21 cellular contexts compared by ENCODE assay signal in genomic region chr1:31901838-31902508, GRCh38. TPM values are rescaled to one million over a fixed set of nuclear protein-coding genes. Genes with fewer than 3 reads are reported as not detected.
DNase-seq lines count a peak whose midpoint lies in the region; ATAC-seq, FAIRE-seq and TF ChIP-seq lines count a peak whose summit lies in the region.
"Had no signal": no experiment of that assay in that cellular context is flagged by ENCODE, and none has a peak within 500 bp of the region (broad histone marks: within the 10 kb centered on the region; RNA-seq: fewer than 3 reads in every experiment).

No MANE protein-coding gene starts in this region.

- H2BK5ac ChIP-seq in mesenchymal stem cell (ENCODE audit: low read depth, low read length, poor library complexity, severe bottlenecking): no peak overlapping the region

- H3K27me3 ChIP-seq in SU-DHL-6 (ENCODE audit: low read length): no peaks in the 10 kb centered on the region
- H3K27me3 ChIP-seq in neutrophil: no peaks in the 10 kb centered on the region
- H3K27me3 ChIP-seq in mesenchymal stem cell (ENCODE audit: control insufficient read depth in 1 of 2, insufficient read depth in 1 of 2, low read length in 2 of 2): no peaks in the 10 kb centered on the region
- H3K27me3 ChIP-seq: breast epithelium, transverse colon had no signal

- H4K20me1 ChIP-seq in SU-DHL-6 (ENCODE audit: low read depth, low read length): no peaks in the 10 kb centered on the region

- H3K4me2 ChIP-seq in SU-DHL-6 (ENCODE audit: low read depth, low read length, poor library complexity, severe bottlenecking) (peak overlapping the region; percentile 33), mesenchymal stem cell (ENCODE audit: low read length, poor library complexity, severe bottlenecking) (no peak overlapping the region)
- H3K4me2 ChIP-seq: A549, GM23338 had no signal

- no peak overlapping the region for H2AK5ac ChIP-seq in mesenchymal stem cell (ENCODE audit: low read length, severe bottlenecking)

- H3K14ac ChIP-seq in mesenchymal stem cell (ENCODE audit: low read length in 2 of 2): peak overlapping the region in 1 of 2 experiments; percentile 74

- H3K36me3 Mint-ChIP-seq in activated CD4-positive, alpha-beta T cell treated with anti-CD3 and anti-CD28 coated beads, Interleukin-2, amount 10 ng/mL, durations not matched to agents 24 days and 14 days (ENCODE audit: low read depth): peaks cover 36% of the 10 kb centered on the region

- H3K4me3 Mint-ChIP-seq in activated CD4-positive, alpha-beta T cell treated with anti-CD3 and anti-CD28 coated beads, Interleukin-2, amount 10 ng/mL, durations not matched to agents 24 days and 14 days: no peak overlapping the region
- H3K4me3 Mint-ChIP-seq: CD4-positive, alpha-beta memory T cell; GM23338 had no signal

- no peak overlapping the region for H2BK120ac ChIP-seq in mesenchymal stem cell (ENCODE audit: low read depth, low read length)

- 97% methylated on average over 6 of the region's 6 CpGs for WGBS in mesenchymal stem cell

- H3K27ac Mint-ChIP-seq in activated CD4-positive, alpha-beta T cell treated with anti-CD3 and anti-CD28 coated beads, Interleukin-2, amount 10 ng/mL, durations not matched to agents 24 days and 14 days: peak overlapping the region; percentile 41
- H3K27ac Mint-ChIP-seq: GM23338 had no signal

- peak overlapping the region; percentile 38 for H3K27ac ChIP-seq in SU-DHL-6 (ENCODE audit: low read depth, low read length)
- H3K27ac ChIP-seq in neutrophil: peak overlapping the region; percentile 82
- no peak overlapping the region for H3K27ac ChIP-seq in mesenchymal stem cell (ENCODE audit: low read length, poor library complexity, severe bottlenecking)
- H3K27ac ChIP-seq: A549, breast epithelium, transverse colon had no signal

- H3K36me3 ChIP-seq in SU-DHL-6 (ENCODE audit: low read length) (no peaks in the 10 kb centered on the region; the same call in 1 of the 2 replicates), neutrophil (peaks cover 13% of the 10 kb centered on the region), mesenchymal stem cell (ENCODE audit: control insufficient read depth in 1 of 2, insufficient read depth in 2 of 2, low read depth in 1 of 2, low read length in 2 of 2) (peaks cover 13 to 29% of the 10 kb centered on the region in 2 experiments)
- H3K36me3 ChIP-seq: breast epithelium had no signal

- peaks cover 30% of the 10 kb centered on the region for H3K4me1 Mint-ChIP-seq in activated CD4-positive, alpha-beta T cell treated with anti-CD3 and anti-CD28 coated beads, Interleukin-2, amount 10 ng/mL, durations not matched to agents 24 days and 14 days
- H3K4me1 Mint-ChIP-seq: GM23338 had no signal

- H3K9ac ChIP-seq in SU-DHL-6 (ENCODE audit: low read length) (no peak overlapping the region), mesenchymal stem cell (ENCODE audit: low read length) (no peak overlapping the region)

- no peak for TF ChIP-seq POLR2A in GM12892 (IDR thresholded peaks at IDR 0.05; ENCODE audit: low read depth, low read length)

- H3K79me1 ChIP-seq in mesenchymal stem cell (replicated peaks; ENCODE audit: low read length, poor library complexity, severe bottlenecking): peaks cover 6% of the 10 kb centered on the region

- no peak for ATAC-seq in HG02763 (IDR thresholded peaks at IDR 0.05; ENCODE audit: unreplicated experiment)
- ATAC-seq: GM23338 had no signal

- intact Hi-C loops in activated CD4-positive, alpha-beta T cell treated with anti-CD3 and anti-CD28 coated beads, Interleukin-2, amount 10 ng/mL, durations not matched to agents 24 days and 14 days (cut with micrococcal nuclease): no loop called here

- H3K4me3 ChIP-seq in SU-DHL-6 (ENCODE audit: insufficient read depth, low read length, poor library complexity, severe bottlenecking) (no peak overlapping the region), neutrophil (ENCODE audit: low read depth in 1 of 2, low read length in 1 of 2) (no peak overlapping the region), mesenchymal stem cell (ENCODE audit: insufficient read depth in 1 of 2, low read depth in 1 of 2, low read length in 2 of 2) (no peak overlapping the region)
- H3K4me3 ChIP-seq: A549, breast epithelium, GM23338, transverse colon had no signal

- H2AFZ ChIP-seq in SU-DHL-6 (ENCODE audit: low read depth, low read length, severe bottlenecking) (no peak overlapping the region), mesenchymal stem cell (ENCODE audit: low read depth, low read length) (no peak overlapping the region)
- H2AFZ ChIP-seq: GM23338 had no signal

- TF ChIP-seq CTCF in SU-DHL-6 (IDR thresholded peaks at IDR 0.05; ENCODE audit: insufficient read depth, low read length, poor library complexity, severe bottlenecking): no peak
- no peak for TF ChIP-seq CTCF in neutrophil (IDR thresholded peaks at IDR 0.05)

- peaks cover 5% of the 10 kb centered on the region for H3K9me3 Mint-ChIP-seq in activated CD4-positive, alpha-beta T cell treated with anti-CD3 and anti-CD28 coated beads, Interleukin-2, amount 10 ng/mL, durations not matched to agents 24 days and 14 days

- no peaks in the 10 kb centered on the region for H3K79me2 ChIP-seq in SU-DHL-6 (ENCODE audit: insufficient read depth, low read length)

- no peak for DNase-seq in activated CD4-positive, alpha-beta T cell treated with anti-CD3 and anti-CD28 coated beads, Interleukin-2, amount 10 ng/mL, durations not matched to agents 24 days and 14 days
- DNase-seq in activated CD4-positive, alpha-beta T cell treated with anti-CD3 and anti-CD28 coated beads for 1 hour: no peak
- no peak for DNase-seq in GM12892 (ENCODE audit: insufficient read length)
- no peak for DNase-seq in NCI-H510A (lab: John Stamatoyannopoulos, UW)
- no peak for DNase-seq in mesenchymal stem cell
- DNase-seq: CD4-positive, alpha-beta memory T cell; DND-41; kidney glomerular epithelial cell; NCI-H2081; NCI-H446 treated with DMSO at 0.1 percent for 48 hours; OCI-M1; stimulated activated CD4-positive, alpha-beta T cell treated with anti-CD3 and anti-CD28 coated beads, Interleukin-12 subunit alpha, Interleukin-12 subunit beta, amount 100 ng/mL, for 4 hours; transverse colon had no signal

- no peak overlapping the region for H2BK12ac ChIP-seq in mesenchymal stem cell (ENCODE audit: low read length in 2 of 2)

- no peak overlapping the region for H3K23ac ChIP-seq in mesenchymal stem cell (ENCODE audit: low read length in 2 of 2)

- H4K91ac ChIP-seq in mesenchymal stem cell (ENCODE audit: low read length): no peak overlapping the region

- FAIRE-seq in GM12892 (lab: Jason Lieb, UNC): peak; percentile 17
- FAIRE-seq: A549, endothelial cell of umbilical vein, GM19239 had no signal

- H3K9me2 ChIP-seq in SU-DHL-6 (replicated peaks; ENCODE audit: insufficient read depth, low read length): no peaks in the 10 kb centered on the region

- no peaks in the 10 kb centered on the region for H3K27me3 Mint-ChIP-seq in activated CD4-positive, alpha-beta T cell treated with anti-CD3 and anti-CD28 coated beads, Interleukin-2, amount 10 ng/mL, durations not matched to agents 24 days and 14 days
- H3K27me3 Mint-ChIP-seq: CD4-positive, alpha-beta memory T cell had no signal

- H4K8ac ChIP-seq in mesenchymal stem cell (ENCODE audit: low read length): no peak overlapping the region

- H3K9me3 ChIP-seq in SU-DHL-6 (ENCODE audit: insufficient read depth, low read length): no peaks in the 10 kb centered on the region
- H3K9me3 ChIP-seq in neutrophil: no peaks in the 10 kb centered on the region
- no peaks in the 10 kb centered on the region for H3K9me3 ChIP-seq in mesenchymal stem cell (ENCODE audit: control insufficient read depth, low read length)
- H3K9me3 ChIP-seq: A549, breast epithelium, transverse colon had no signal

- H3F3A ChIP-seq in SU-DHL-6 (ENCODE audit: insufficient read depth): peaks cover 25% of the 10 kb centered on the region

- no peak overlapping the region for H2BK15ac ChIP-seq in mesenchymal stem cell (ENCODE audit: low read depth, poor library complexity, severe bottlenecking)

- no peak overlapping the region for H3K18ac ChIP-seq in mesenchymal stem cell (ENCODE audit: low read depth in 1 of 2, low read length in 2 of 2)

- H3K4me1 ChIP-seq in neutrophil (ENCODE audit: control insufficient read depth in 1 of 2, insufficient read depth in 1 of 2, low read depth in 1 of 2, low read length in 1 of 2): peaks cover 53 to 54% of the 10 kb centered on the region in 2 experiments
- H3K4me1 ChIP-seq in mesenchymal stem cell (ENCODE audit: control insufficient read depth, insufficient read depth, low read depth, low read length): no peaks in the 10 kb centered on the region
- H3K4me1 ChIP-seq: transverse colon had no signal

- H3K4ac ChIP-seq in mesenchymal stem cell (ENCODE audit: low read depth in 1 of 2, low read length in 2 of 2): no peak overlapping the region

RNA-seq across cellular contexts. Expression of gene PTP4A2, which starts 36.2 kb away (rescaled TPM):
- total RNA-seq in activated CD4-positive, alpha-beta T cell treated with anti-CD3 and anti-CD28 coated beads, Interleukin-2, amount 10 ng/mL, durations not matched to agents 24 days and 14 days: 363 and 390 TPM in 2 replicates
- 377 TPM for polyA plus RNA-seq in GM12892 (2012; ENCODE audit: missing spikeins)
- 541 TPM for polyA plus RNA-seq in mesenchymal stem cell (2013, experiment 1 of 2)
- 563 TPM for polyA plus RNA-seq in mesenchymal stem cell (2013, experiment 2 of 2)
